ENCODE assay signal across 19 cellular contexts in genomic region chr9:120392711-120393110, GRCh38.
"Had no signal": no experiment of that assay in that cellular context is flagged by ENCODE, and none has a peak within 500 bp of the region (broad histone marks: within the 10 kb centered on the region; RNA-seq: fewer than 3 reads in every experiment).

No MANE protein-coding gene starts in this region.

- DNase-seq: activated CD4-positive, alpha-beta T cell treated with anti-CD3 and anti-CD28 coated beads, Interleukin-2, amount 50 U/mL, for 4 hours; activated CD4-positive, CD25-positive, alpha-beta regulatory T cell treated with anti-CD3 and anti-CD28 coated beads, Interleukin-2, amount 50 U/mL, for 72 hours; activated CD8-positive, alpha-beta memory T cell treated with anti-CD3 and anti-CD28 coated beads, Interleukin-2, amount 10 ng/mL, durations not matched to agents 7 days and 5 days; activated gamma-delta T cell; activated naive CD8-positive, alpha-beta T cell treated with anti-CD3 and anti-CD28 coated beads, Interleukin-2, amount 10 ng/mL, durations not matched to agents 7 days and 5 days; activated T-cell treated with anti-CD3 and anti-CD28 coated beads, Interleukin-2, amount 50 U/mL, for 48 hours; brain microvascular endothelial cell; cerebellar nuclear complex; effector CD8-positive, alpha-beta T cell; foreskin keratinocyte; immature natural killer cell; occipital lobe; psoas muscle; spleen; stimulated activated naive CD8-positive, alpha-beta T cell treated with anti-CD3 and anti-CD28 coated beads, Interleukin-15, amount 100 ng/mL, for 72 hours; T-helper 9 cell had no signal

- H3K27me3 ChIP-seq: brain microvascular endothelial cell, foreskin keratinocyte, spleen had no signal

- H3K27me3 Mint-ChIP-seq: activated CD8-positive, alpha-beta memory T cell treated with anti-CD3 and anti-CD28 coated beads, Interleukin-2, amount 10 ng/mL, durations not matched to agents 7 days and 5 days; activated naive CD8-positive, alpha-beta T cell treated with anti-CD3 and anti-CD28 coated beads, Interleukin-2, amount 10 ng/mL, durations not matched to agents 7 days and 5 days; stimulated activated naive CD8-positive, alpha-beta T cell treated with anti-CD3 and anti-CD28 coated beads, Interleukin-15, amount 100 ng/mL, for 72 hours had no signal

- H3K4me3 Mint-ChIP-seq: activated CD8-positive, alpha-beta memory T cell treated with anti-CD3 and anti-CD28 coated beads, Interleukin-2, amount 10 ng/mL, durations not matched to agents 7 days and 5 days; activated naive CD8-positive, alpha-beta T cell treated with anti-CD3 and anti-CD28 coated beads, Interleukin-2, amount 10 ng/mL, durations not matched to agents 7 days and 5 days; immature natural killer cell; nephron; stimulated activated naive CD8-positive, alpha-beta T cell treated with anti-CD3 and anti-CD28 coated beads, Interleukin-15, amount 100 ng/mL, for 72 hours had no signal

- ATAC-seq: activated CD8-positive, alpha-beta memory T cell treated with anti-CD3 and anti-CD28 coated beads, Interleukin-2, amount 10 ng/mL, durations not matched to agents 7 days and 5 days; foreskin keratinocyte; stimulated activated naive CD8-positive, alpha-beta T cell treated with anti-CD3 and anti-CD28 coated beads, Interleukin-15, amount 100 ng/mL, for 72 hours had no signal

- H3K4me1 ChIP-seq: foreskin keratinocyte had no signal

- H3K4me3 ChIP-seq: lung, psoas muscle, SK-N-MC, spleen had no signal

- H3K9me3 Mint-ChIP-seq: activated naive CD8-positive, alpha-beta T cell treated with anti-CD3 and anti-CD28 coated beads, Interleukin-2, amount 10 ng/mL, durations not matched to agents 7 days and 5 days; immature natural killer cell; nephron; stimulated activated naive CD8-positive, alpha-beta T cell treated with anti-CD3 and anti-CD28 coated beads, Interleukin-15, amount 100 ng/mL, for 72 hours had no signal

- H3K27ac ChIP-seq: brain microvascular endothelial cell, foreskin keratinocyte, psoas muscle, SK-N-MC had no signal

- H3K9me3 ChIP-seq: psoas muscle, spleen had no signal

- H3K27ac Mint-ChIP-seq: activated CD8-positive, alpha-beta memory T cell treated with anti-CD3 and anti-CD28 coated beads, Interleukin-2, amount 10 ng/mL, durations not matched to agents 7 days and 5 days; activated naive CD8-positive, alpha-beta T cell treated with anti-CD3 and anti-CD28 coated beads, Interleukin-2, amount 10 ng/mL, durations not matched to agents 7 days and 5 days; nephron had no signal
